ENCODE assay signal across 16 cellular contexts in the genomic region with DNA sequence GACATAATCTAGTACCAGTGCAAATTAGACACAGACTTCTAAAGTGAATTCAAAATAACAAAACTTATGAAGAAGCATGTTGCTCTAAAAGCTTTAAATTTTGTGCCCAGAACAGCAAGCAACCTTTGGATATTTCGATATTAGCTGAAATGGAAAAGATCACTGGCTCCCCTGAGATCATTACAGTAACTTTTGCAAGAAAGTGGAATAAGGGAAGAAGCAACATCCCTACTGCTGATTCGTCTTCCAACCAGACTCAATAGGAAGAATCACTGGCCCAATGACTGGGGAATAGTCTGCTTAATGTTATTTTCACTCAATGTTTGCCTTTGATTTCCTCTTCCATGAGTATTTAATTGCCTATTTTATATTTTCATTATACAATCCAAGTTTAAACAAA. TPM values are rescaled to one million over a fixed set of nuclear protein-coding genes. Genes with fewer than 3 reads are reported as not detected.
DNase-seq lines count a peak whose midpoint lies in the region; ATAC-seq and TF ChIP-seq lines count a peak whose summit lies in the region.
"Had no signal": no experiment of that assay in that cellular context is flagged by ENCODE, and none has a peak within 500 bp of the region (broad histone marks: within the 10 kb centered on the region; RNA-seq: fewer than 3 reads in every experiment).

No MANE protein-coding gene starts in this region.

- peaks cover 0 to 16% of the 10 kb centered on the region in 2 donors for H3K27me3 ChIP-seq in left lung
- no peaks in the 10 kb centered on the region for H3K27me3 ChIP-seq in stomach smooth muscle (ENCODE audit: control insufficient read depth in 1 of 2, insufficient read depth in 2 of 2, low read length in 2 of 2)

- H3K27ac ChIP-seq in left lung, result peak overlapping the region; percentile 71 to 88
- H3K27ac ChIP-seq in stomach smooth muscle (ENCODE audit: low read length), result no peak overlapping the region

- DNase-seq in HT-29 (ENCODE audit: low spot score) (peak; percentile 54), SW480 (ENCODE audit: low spot score) (peak; percentile 48), left lung (no peak), HCEC 1CT (no peak), NCI-H2029 (lab: John Stamatoyannopoulos, UW) (no peak), COLO668 (lab: John Stamatoyannopoulos, UW; ENCODE audit: unreplicated experiment) (no peak)
- DNase-seq in stimulated activated CD4-positive, alpha-beta T cell treated with anti-CD3 and anti-CD28 coated beads, Interleukin-4, amount 100 ng/mL, for 1 hour, result no peak
- DNase-seq: activated CD8-positive, alpha-beta memory T cell treated with anti-CD3 and anti-CD28 coated beads, Interleukin-2, amount 10 ng/mL, durations not matched to agents 7 days and 5 days; cortex of kidney; foreskin melanocyte; left cardiac atrium; NCI-H1694; OCI-M1; pancreas; stimulated activated naive CD8-positive, alpha-beta T cell treated with anti-CD3 and anti-CD28 coated beads, Interleukin-15, Interleukin-2, amounts not matched to agents 100 U/mL and 50 U/mL, for 24 hours had no signal

- H3K9me3 ChIP-seq in left lung, result no peaks in the 10 kb centered on the region
- no peaks in the 10 kb centered on the region for H3K9me3 ChIP-seq in stomach smooth muscle (ENCODE audit: control insufficient read depth in 2 of 2, low read length in 2 of 2)
- H3K9me3 ChIP-seq: pancreas had no signal

- no peak for ATAC-seq in left lung
- ATAC-seq: activated CD8-positive, alpha-beta memory T cell treated with anti-CD3 and anti-CD28 coated beads, Interleukin-2, amount 10 ng/mL, durations not matched to agents 7 days and 5 days; left cardiac atrium; stimulated activated naive CD8-positive, alpha-beta T cell treated with anti-CD3 and anti-CD28 coated beads, Interleukin-15, Interleukin-2, amounts not matched to agents 100 U/mL and 50 U/mL, for 24 hours had no signal

- intact Hi-C loops in left lung (cut with DNase I), result loop anchor here in 1 of 2 donors (2.0 to 5.0 kb wide), 2 partner anchors 241 to 286 kb away; a partner anchor contains a TSS

- H3K4me1 ChIP-seq in left lung (peaks cover 14 to 60% of the 10 kb centered on the region in 2 donors), stomach smooth muscle (ENCODE audit: control insufficient read depth, insufficient read depth, low read length) (no peaks in the 10 kb centered on the region)

- TF ChIP-seq CTCF in left lung (IDR thresholded peaks at IDR 0.05), result no peak

- H3K4me3 ChIP-seq in left lung (no peak overlapping the region), stomach smooth muscle (ENCODE audit: low read length in 2 of 2) (peak overlapping the region; percentile 1 to 40)
- H3K4me3 ChIP-seq: pancreas had no signal

- peak overlapping the region in 1 of 2 donors; percentile 63 for H3K9ac ChIP-seq in stomach smooth muscle (ENCODE audit: low read length in 2 of 2)

- H3K36me3 ChIP-seq in left lung, result no peaks in the 10 kb centered on the region
- peaks cover 0 to 2% of the 10 kb centered on the region in 2 donors for H3K36me3 ChIP-seq in stomach smooth muscle (ENCODE audit: control insufficient read depth in 2 of 2, insufficient read depth in 2 of 2, low read length in 2 of 2)
- H3K36me3 ChIP-seq: pancreas had no signal

RNA-seq across cellular contexts. Expression of a gene that starts 7.9 kb away (rescaled TPM):
- total RNA-seq in HT-29 (2014; rRNA removed; shearing (Covaris generic)), result 12.3 and 16.3 TPM in 2 replicates
- 10 to 100 TPM; 48.9 to 61.0 TPM for total RNA-seq in left lung

Comparison
In these comparisons a context has a peak if more than half of its experiments do, and no peak if none do; other contexts are left out.
1. DNase-seq: peak in HT-29 (single experiment) and SW480 (single experiment); none in left lung (0 of 2), HCEC 1CT (single experiment), NCI-H2029 (single experiment), stimulated activated CD4-positive, alpha-beta T cell treated with anti-CD3 and anti-CD28 coated beads, Interleukin-4, amount 100 ng/mL, for 1 hour (single experiment) and COLO668 (single experiment).
2. H3K4me3 ChIP-seq: peak in stomach smooth muscle (2 of 2); none in left lung (0 of 2).